ENCODE assay signal across 14 cellular contexts in genomic region chr6:148417045-148417444, GRCh38.
DNase-seq lines count a peak whose midpoint lies in the region; TF ChIP-seq lines count a peak whose summit lies in the region.
"Had no signal": no experiment of that assay in that cellular context is flagged by ENCODE, and none has a peak within 500 bp of the region (broad histone marks: within the 10 kb centered on the region; RNA-seq: fewer than 3 reads in every experiment).

No MANE protein-coding gene starts in this region.

- no CpG with 5 or more reads among the region's 8 CpGs for WGBS in H9 (ENCODE audit: extremely low coverage, insufficient read length, low lambda C conversion rate)

- H2BK15ac ChIP-seq in H9 (ENCODE audit: low read depth, low read length): no peak overlapping the region

- H3K9me3 ChIP-seq in H9 (ENCODE audit: control insufficient read depth, low read depth, low read length) (no peaks in the 10 kb centered on the region), WERI-Rb-1 (ENCODE audit: severe bottlenecking) (no peaks in the 10 kb centered on the region)
- H3K9me3 ChIP-seq: HAP-1 had no signal

- no peaks in the 10 kb centered on the region for H3K79me1 ChIP-seq in H9 (ENCODE audit: insufficient read depth, low read depth, low read length, poor library complexity, severe bottlenecking)

- H4K20me1 ChIP-seq in H9 (ENCODE audit: control insufficient read depth, insufficient read depth, insufficient read length): no peaks in the 10 kb centered on the region

- H4K91ac ChIP-seq in H9 (ENCODE audit: insufficient read length, low read depth, low read length): no peak overlapping the region

- H2AK5ac ChIP-seq in H9 (ENCODE audit: insufficient read length, low read length): no peak overlapping the region

- no peak overlapping the region for H4K8ac ChIP-seq in H9 (replicated peaks; ENCODE audit: insufficient read length, low read depth, low read length)

- no peak overlapping the region for H3K27ac ChIP-seq in H9 (ENCODE audit: insufficient read length, low read depth, low read length)
- H3K27ac ChIP-seq in WERI-Rb-1: peak overlapping the region; percentile 77
- no peak overlapping the region for H3K27ac ChIP-seq in substantia nigra (ENCODE audit: low read depth, low read length, poor library complexity, severe bottlenecking)

- no peak overlapping the region for H3K4me3 ChIP-seq in WERI-Rb-1 (ENCODE audit: low read depth, low read length)
- H3K4me3 ChIP-seq: GM12878, GM23338, HAP-1 had no signal

- no peak overlapping the region for H3T11ph ChIP-seq in H9 (ENCODE audit: low read length)

- H2BK5ac ChIP-seq in H9 (ENCODE audit: insufficient read length, low read length): no peak overlapping the region

- H3K23me2 ChIP-seq in H9 (ENCODE audit: insufficient read length, low read depth, low read length, poor library complexity, severe bottlenecking): no peaks in the 10 kb centered on the region

- no peak overlapping the region for H3K4me2 ChIP-seq in H9 (ENCODE audit: insufficient read depth, insufficient read length, low read length)
- H3K4me2 ChIP-seq: GM23338 had no signal

- no peak overlapping the region for H3K18ac ChIP-seq in H9 (ENCODE audit: insufficient read length, low read depth, low read length)

- no peak overlapping the region for H3K23ac ChIP-seq in H9 (ENCODE audit: insufficient read length, low read depth, low read length)

- H3K27me3 Mint-ChIP-seq in H9 (ENCODE audit: low read depth) (no peaks in the 10 kb centered on the region), glutamatergic neuron (ENCODE audit: unreplicated experiment) (no peaks in the 10 kb centered on the region), type B pancreatic cell (no peaks in the 10 kb centered on the region)

- H3K14ac ChIP-seq in H9 (ENCODE audit: insufficient read depth, low read length): no peak overlapping the region

- H3K36me3 ChIP-seq in WERI-Rb-1: no peaks in the 10 kb centered on the region
- H3K36me3 ChIP-seq: HAP-1 had no signal

- H3K27ac Mint-ChIP-seq in H9 (peak overlapping the region in 2 of 3 experiments; percentile 6 to 36; a peak in 3 of 7 replicates), glutamatergic neuron (ENCODE audit: unreplicated experiment) (peak overlapping the region; percentile 34), type B pancreatic cell (peak overlapping the region; percentile 71)
- H3K27ac Mint-ChIP-seq: B cell; CD4-positive, alpha-beta T cell; GM23338 had no signal

- H3K27me3 ChIP-seq in H9 (ENCODE audit: insufficient read depth, low read length) (no peaks in the 10 kb centered on the region), WERI-Rb-1 (ENCODE audit: insufficient read depth, low read depth, severe bottlenecking) (no peaks in the 10 kb centered on the region)

- H3K4me1 ChIP-seq in H9 (ENCODE audit: insufficient read depth, low read length): peaks cover 7% of the 10 kb centered on the region; the same call in 1 of the 2 replicates
- H3K4me1 ChIP-seq: HAP-1 had no signal

- H3K4me1 Mint-ChIP-seq in H9: peaks cover 14 to 15% of the 10 kb centered on the region in 2 experiments
- H3K4me1 Mint-ChIP-seq in glutamatergic neuron (ENCODE audit: low read depth, unreplicated experiment): peaks cover 18% of the 10 kb centered on the region
- peaks cover 33% of the 10 kb centered on the region for H3K4me1 Mint-ChIP-seq in type B pancreatic cell (ENCODE audit: unreplicated experiment)
- H3K4me1 Mint-ChIP-seq: B cell had no signal

- H3K4ac ChIP-seq in H9 (ENCODE audit: low read depth, low read length): no peak overlapping the region

- H3K36me3 Mint-ChIP-seq in H9 (ENCODE audit: insufficient read depth in 1 of 3, low read depth in 3 of 3): no peaks in the 10 kb centered on the region
- H3K36me3 Mint-ChIP-seq in glutamatergic neuron (ENCODE audit: unreplicated experiment): no peaks in the 10 kb centered on the region
- no peaks in the 10 kb centered on the region for H3K36me3 Mint-ChIP-seq in type B pancreatic cell

- no peak overlapping the region for H2BK120ac ChIP-seq in H9 (ENCODE audit: low read depth, low read length, poor library complexity, severe bottlenecking)

- H2BK20ac ChIP-seq in H9 (ENCODE audit: low read depth, low read length, poor library complexity, severe bottlenecking): no peak overlapping the region

- DNase-seq in H9 (no peak), WERI-Rb-1 (no peak), glutamatergic neuron (no peak), type B pancreatic cell (ENCODE audit: extremely low spot score, unreplicated experiment) (no peak), substantia nigra (lab: John Stamatoyannopoulos, UW) (no peak), NOMO-1 (lab: John Stamatoyannopoulos, UW; ENCODE audit: unreplicated experiment in 2 of 2) (no peak), iPS-NIHi11 (ENCODE audit: low spot score) (no peak)
- DNase-seq: C1 segment of cervical spinal cord; CD4-positive, alpha-beta T cell; DMS79 had no signal

- H4K5ac ChIP-seq in H9 (ENCODE audit: insufficient read length, low read depth, low read length): no peak overlapping the region

- no peak for TF ChIP-seq CTCF in H9 (conservative IDR thresholded peaks at IDR 0.05)
- TF ChIP-seq CTCF in WERI-Rb-1 (IDR thresholded peaks at IDR 0.05; ENCODE audit: low read depth, low read length): no peak
- no peak for TF ChIP-seq CTCF in glutamatergic neuron (IDR thresholded peaks at IDR 0.05; ENCODE audit: partially characterized antibody, unreplicated experiment)
- TF ChIP-seq CTCF in type B pancreatic cell (conservative IDR thresholded peaks at IDR 0.05): no peak

- H3K56ac ChIP-seq in H9 (ENCODE audit: insufficient read length, low read depth, low read length): no peak overlapping the region

- no peak overlapping the region for H2BK12ac ChIP-seq in H9 (ENCODE audit: insufficient read length, low read depth, low read length)

- no peaks in the 10 kb centered on the region; the same call in 1 of the 2 replicates for H3K79me2 ChIP-seq in H9 (ENCODE audit: insufficient read depth, low read length)

- H3K9me3 Mint-ChIP-seq in H9 (no peaks in the 10 kb centered on the region), glutamatergic neuron (ENCODE audit: unreplicated experiment) (no peaks in the 10 kb centered on the region), type B pancreatic cell (no peaks in the 10 kb centered on the region)
- H3K9me3 Mint-ChIP-seq: CD4-positive, alpha-beta T cell; GM23338 had no signal

- H3K9ac ChIP-seq in H9 (ENCODE audit: extremely low read depth, insufficient read length, low read length): no peak overlapping the region

- no peak overlapping the region for H3K4me3 Mint-ChIP-seq in H9
- no peak overlapping the region for H3K4me3 Mint-ChIP-seq in glutamatergic neuron (ENCODE audit: unreplicated experiment)
- H3K4me3 Mint-ChIP-seq in type B pancreatic cell: no peak overlapping the region
- H3K4me3 Mint-ChIP-seq: B cell; CD4-positive, alpha-beta T cell; GM23338 had no signal

- H2AFZ ChIP-seq in H9 (ENCODE audit: low read length): no peak overlapping the region
- H2AFZ ChIP-seq: GM23338 had no signal

Comparison
In these comparisons a context has a peak if more than half of its experiments do, and no peak if none do; other contexts are left out.
1. H3K27ac Mint-ChIP-seq: peak in every context shown above with its lines; median percentile 71 in type B pancreatic cell; 34 in glutamatergic neuron; 21 in H9.